9 cellular contexts compared by ENCODE assay signal in genomic region chr11:83195176-83195531, GRCh38. TPM values are rescaled to one million over a fixed set of nuclear protein-coding genes. Genes with fewer than 3 reads are reported as not detected.
DNase-seq lines count a peak whose midpoint lies in the region; ATAC-seq and TF ChIP-seq lines count a peak whose summit lies in the region.
"Had no signal": no experiment of that assay in that cellular context is flagged by ENCODE, and none has a peak within 500 bp of the region (broad histone marks: within the 10 kb centered on the region; RNA-seq: fewer than 3 reads in every experiment).

No MANE protein-coding gene starts in this region.

- ATAC-seq in effector memory CD8-positive, alpha-beta T cell (replicated peaks): no peak
- ATAC-seq in HG02840 (IDR thresholded peaks at IDR 0.05; ENCODE audit: low FRiP score, unreplicated experiment): no peak
- ATAC-seq in HG03095 (IDR thresholded peaks at IDR 0.05; ENCODE audit: unreplicated experiment): no peak

- intact Hi-C loops in ovary (cut with DNase I): loop anchor here in 1 of 4 donors (10.0 kb wide), 1 partner anchor 50 kb away; no protein-coding TSS in a partner anchor

- DNase-seq in EL: peak; percentile 17
- DNase-seq in NB4 (ENCODE audit: low read depth): peak; percentile 51
- no peak for DNase-seq in effector memory CD8-positive, alpha-beta T cell
- no peak for DNase-seq in ovary
- DNase-seq in DMS79 (lab: John Stamatoyannopoulos, UW): no peak
- no peak for DNase-seq in kidney glomerular epithelial cell (lab: John Stamatoyannopoulos, UW)
- DNase-seq: NCI-H1694 treated with DMSO at 0.1 percent for 48 hours had no signal

- H3K4me3 Mint-ChIP-seq in effector memory CD8-positive, alpha-beta T cell: peak overlapping the region; percentile 96 to 99

- 38 to 45% (median 41%) methylated on average over 6 of the region's 6 CpGs for WGBS in ovary, 3 donors

- TF ChIP-seq EP300 in ovary (IDR thresholded peaks at IDR 0.05): no peak

- peak overlapping the region; percentile 99 for H3K27ac Mint-ChIP-seq in effector memory CD8-positive, alpha-beta T cell

- H3K4me3 ChIP-seq in NB4 (ENCODE audit: low read depth, low read length) (peak overlapping the region; percentile 99), ovary (peak overlapping the region; percentile 94)

- no peak for TF ChIP-seq CTCF in NB4 (IDR thresholded peaks at IDR 0.05; ENCODE audit: low read depth, low read length)
- TF ChIP-seq CTCF in ovary (IDR thresholded peaks at IDR 0.05): no peak

- no peaks in the 10 kb centered on the region for H3K9me3 ChIP-seq in ovary

- no peak for TF ChIP-seq POLR2A in NB4 (IDR thresholded peaks at IDR 0.05; ENCODE audit: extremely low read depth, insufficient read length)
- TF ChIP-seq POLR2A in ovary (IDR thresholded peaks at IDR 0.05): no peak

- H3K27ac ChIP-seq in ovary: peak overlapping the region in 1 of 2 donors; percentile 75

- H3K4me1 ChIP-seq in ovary (ENCODE audit: insufficient read depth): peaks cover 4% of the 10 kb centered on the region

- H3K27me3 ChIP-seq in ovary: no peaks in the 10 kb centered on the region

- H3K36me3 Mint-ChIP-seq in effector memory CD8-positive, alpha-beta T cell (ENCODE audit: insufficient read depth): peaks cover 39% of the 10 kb centered on the region

- H3K36me3 ChIP-seq in ovary: no peaks in the 10 kb centered on the region

- no peaks in the 10 kb centered on the region for H3K9me3 Mint-ChIP-seq in effector memory CD8-positive, alpha-beta T cell

- H3K27me3 Mint-ChIP-seq in effector memory CD8-positive, alpha-beta T cell: no peaks in the 10 kb centered on the region

- H3K4me1 Mint-ChIP-seq in effector memory CD8-positive, alpha-beta T cell (ENCODE audit: low read depth in 2 of 2): peaks cover 32 to 49% of the 10 kb centered on the region in 2 donors

RNA-seq across cellular contexts. Expression of gene ANKRD42, which starts 1.6 kb away (rescaled TPM):
- 10 to 100 TPM; 12.4 to 21.7 (median 14.0) TPM for total RNA-seq in ovary
- 10 to 100 TPM in 1 of 2 donors, 1 to 10 TPM in 1; 5.6 to 15.1 TPM for polyA plus RNA-seq in ovary

RNA-seq across cellular contexts. Expression of gene PCF11, which starts 38.2 kb away (rescaled TPM):
- 100 to 1,000 TPM in 1 of 7 donors, 10 to 100 TPM in 6; 54.0 to 107 (median 67.0) TPM for total RNA-seq in ovary
- 10 to 100 TPM; 38.0 to 38.1 TPM for polyA plus RNA-seq in ovary

Comparison
In these comparisons a context has a peak if more than half of its experiments do, and no peak if none do; other contexts are left out.
1. DNase-seq: peak in EL (single experiment) and NB4 (single experiment); none in effector memory CD8-positive, alpha-beta T cell (0 of 3), ovary (0 of 5), DMS79 (single experiment) and kidney glomerular epithelial cell (single experiment).